ENCODE assay signal across 12 cellular contexts in the genomic region with DNA sequence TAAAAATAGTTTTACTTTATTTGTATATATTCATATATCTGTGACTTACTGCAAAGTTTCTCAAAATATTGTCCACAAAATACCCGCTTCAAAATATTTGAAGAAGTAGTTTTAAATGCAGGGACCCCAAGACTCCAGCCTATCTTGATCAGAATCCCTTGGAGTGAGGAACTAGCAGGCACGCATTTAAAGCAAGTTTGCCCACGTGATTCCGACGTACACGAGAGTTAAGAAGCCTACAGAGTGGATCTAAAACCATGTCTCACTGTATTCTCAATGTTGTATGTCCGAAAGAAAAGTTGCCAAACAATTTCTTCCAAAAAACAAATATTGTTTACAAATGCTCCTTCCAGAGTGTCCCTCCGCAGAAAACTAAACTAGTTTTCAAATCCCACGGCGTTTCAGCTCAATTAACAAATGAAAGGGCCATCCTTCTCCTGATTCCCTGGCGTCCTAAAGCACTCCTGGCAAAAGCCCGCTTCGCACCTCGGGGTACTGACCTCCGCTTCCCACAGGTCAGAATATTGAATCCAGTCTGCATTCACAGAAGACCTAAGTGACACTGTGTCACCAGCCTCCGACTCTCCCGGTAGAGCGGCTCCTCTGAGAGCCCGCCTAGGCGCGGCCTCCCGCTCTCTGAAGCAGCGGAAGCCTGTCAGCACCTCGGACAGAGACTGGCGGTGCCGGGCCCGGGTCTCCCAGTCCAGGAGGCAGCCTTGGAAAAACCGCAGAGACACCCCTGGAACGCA. TPM values are rescaled to one million over a fixed set of nuclear protein-coding genes. Genes with fewer than 3 reads are reported as not detected.
DNase-seq lines count a peak whose midpoint lies in the region; ATAC-seq, FAIRE-seq and TF ChIP-seq lines count a peak whose summit lies in the region.
"Had no signal": no experiment of that assay in that cellular context is flagged by ENCODE, and none has a peak within 500 bp of the region (broad histone marks: within the 10 kb centered on the region; RNA-seq: fewer than 3 reads in every experiment).

No MANE protein-coding gene starts in this region.

- no peaks in the 10 kb centered on the region for H3K4me1 ChIP-seq in GM23248 (ENCODE audit: insufficient read depth)
- no peaks in the 10 kb centered on the region for H3K4me1 ChIP-seq in PC-3 (ENCODE audit: insufficient read depth, low read length)

- H3K9me2 ChIP-seq in GM23248 (ENCODE audit: insufficient read depth) = no peaks in the 10 kb centered on the region
- no peaks in the 10 kb centered on the region for H3K9me2 ChIP-seq in PC-3 (replicated peaks; ENCODE audit: low read length)

- no peak for FAIRE-seq in HTR-8/SVneo (lab: Jason Lieb, UNC)

- H3K27ac ChIP-seq in GM23248 (no peak overlapping the region), PC-3 (ENCODE audit: low read length) (no peak overlapping the region)

- no peaks in the 10 kb centered on the region for H3K9me3 Mint-ChIP-seq in osteocyte (ENCODE audit: unreplicated experiment)
- H3K9me3 Mint-ChIP-seq: activated naive CD4-positive, alpha-beta T cell treated with anti-CD3 and anti-CD28 coated beads, Interleukin-2, amount 50 U/mL, for 24 hours had no signal

- H2AFZ ChIP-seq in GM23248 (no peak overlapping the region), PC-3 (ENCODE audit: low read length) (no peak overlapping the region)

- intact Hi-C loops in PC-3 (cut with micrococcal nuclease) (no loop called here), left cardiac atrium (cut with DNase I) (loop anchor here in 1 of 2 donors (10.0 kb wide), 1 partner anchor 93 kb away; the partner anchor contains the start of gene GABRA5), sciatic nerve (cut with DNase I) (no loop called here)

- peaks cover 8% of the 10 kb centered on the region for H3K4me1 Mint-ChIP-seq in osteocyte (ENCODE audit: unreplicated experiment)
- H3K4me1 Mint-ChIP-seq: activated naive CD4-positive, alpha-beta T cell treated with anti-CD3 and anti-CD28 coated beads, Interleukin-2, amount 50 U/mL, for 24 hours had no signal

- WGBS in GM23248 (ENCODE audit: low coverage in 1 of 2, low lambda C conversion rate in 2 of 2, missing lambda C conversion rate in 2 of 2), 2 experiments = 5 to 6% methylated on average over 29 of the region's 29 CpGs

- no peaks in the 10 kb centered on the region for H3K36me3 Mint-ChIP-seq in osteocyte (ENCODE audit: unreplicated experiment)

- peak overlapping the region; percentile 68 for H3K4me3 Mint-ChIP-seq in osteocyte (ENCODE audit: unreplicated experiment)
- H3K4me3 Mint-ChIP-seq: activated naive CD4-positive, alpha-beta T cell treated with anti-CD3 and anti-CD28 coated beads, Interleukin-2, amount 50 U/mL, for 24 hours had no signal

- no peak overlapping the region for H3K4me2 ChIP-seq in GM23248 (ENCODE audit: unreplicated experiment)
- no peak overlapping the region for H3K4me2 ChIP-seq in PC-3 (ENCODE audit: low read length)

- H3K36me3 ChIP-seq in GM23248 (ENCODE audit: low read depth) (no peaks in the 10 kb centered on the region), PC-3 (ENCODE audit: low read depth, low read length) (no peaks in the 10 kb centered on the region)

- in situ Hi-C loops in GM23248 (cut with MboI) = no loop called here

- peaks cover 52% of the 10 kb centered on the region for H3K27me3 Mint-ChIP-seq in osteocyte (ENCODE audit: unreplicated experiment)

- no peak overlapping the region for H3K27ac Mint-ChIP-seq in osteocyte (ENCODE audit: unreplicated experiment)
- H3K27ac Mint-ChIP-seq: activated naive CD4-positive, alpha-beta T cell treated with anti-CD3 and anti-CD28 coated beads, Interleukin-2, amount 50 U/mL, for 24 hours had no signal

- H3K9me3 ChIP-seq in GM23248 (ENCODE audit: low read depth) (no peaks in the 10 kb centered on the region), PC-3 (ENCODE audit: low read length) (0 out of 2 replicates have a peak, but pooled peaks cover 4% of the 10 kb centered on the region)

- no peak for ATAC-seq in PC-3
- ATAC-seq in left cardiac atrium = peak; percentile 73 to 80
- ATAC-seq in sciatic nerve = no peak
- ATAC-seq: esophagus mucosa had no signal

- H3K27me3 ChIP-seq in GM23248 (replicated peaks; ENCODE audit: insufficient read depth) (peaks cover 24% of the 10 kb centered on the region), PC-3 (ENCODE audit: low read length) (peaks cover 34% of the 10 kb centered on the region)

- H3F3A ChIP-seq in GM23248 (ENCODE audit: insufficient read depth) = no peaks in the 10 kb centered on the region
- H3F3A ChIP-seq in PC-3 (ENCODE audit: low read length, unreplicated experiment) = no peaks in the 10 kb centered on the region

- TF ChIP-seq CTCF in PC-3 (conservative IDR thresholded peaks at IDR 0.05; ENCODE audit: low read depth, low read length) (no peak), osteocyte (IDR thresholded peaks at IDR 0.05) (no peak)

- peak; percentile 8 for DNase-seq in GM23248
- DNase-seq in PC-3 = peak; percentile 13
- peak; percentile 57 for DNase-seq in left cardiac atrium
- no peak for DNase-seq in osteocyte (ENCODE audit: extremely low spot score, unreplicated experiment)
- DNase-seq in NCI-H1436 (lab: John Stamatoyannopoulos, UW) = no peak
- no peak for DNase-seq in sciatic nerve (ENCODE audit: low spot score)
- DNase-seq in HTR-8/SVneo (ENCODE audit: insufficient read length, low spot score) = no peak
- DNase-seq in ureter (ENCODE audit: low spot score) = no peak
- DNase-seq: DND-41, NCI-H345 had no signal

- H4K20me1 ChIP-seq in GM23248 (ENCODE audit: insufficient read depth) (no peaks in the 10 kb centered on the region), PC-3 (ENCODE audit: low read length) (no peaks in the 10 kb centered on the region)

- H3K4me3 ChIP-seq in GM23248 (no peak overlapping the region), PC-3 (ENCODE audit: low read length) (no peak overlapping the region)

- H3K79me2 ChIP-seq in GM23248 (ENCODE audit: insufficient read depth) (no peaks in the 10 kb centered on the region), PC-3 (ENCODE audit: low read length) (no peaks in the 10 kb centered on the region)

- BruUV-seq in PC-3 (replicated peaks; lab: Mats Ljungman, UMichigan) = no TSS peak

- CTCF ChIA-PET in PC-3 (lab: Charles Lee) = no interaction called here

- no peak overlapping the region for H3K9ac ChIP-seq in GM23248
- H3K9ac ChIP-seq in PC-3 (ENCODE audit: low read length) = no peak overlapping the region

- POLR2A ChIA-PET in PC-3 (lab: Charles Lee; ENCODE audit: unreplicated experiment) = no interaction called here

RNA-seq across cellular contexts. Expression of gene GABRB3, which starts 1.5 kb away (rescaled TPM):
- total RNA-seq in GM23248 (2014; rRNA removed; shearing (Covaris generic)) = not detected in 2 replicates
- 0.04 and 0.15 TPM in 2 replicates for polyA plus RNA-seq in GM23248 (2016; fragmentation: Nextera tagmentation; extraction: Ambion mirVana)
- total RNA-seq in PC-3 (2014; rRNA removed) (4.5 and 6.1 TPM in 2 replicates), left cardiac atrium (10 to 100 TPM; 26.1 to 56.8 TPM), osteocyte (7.4 and 9.7 TPM in 2 replicates), sciatic nerve (4.5 TPM), ureter (8.3 TPM)

Comparison
In these comparisons a context has a peak if more than half of its experiments do, and no peak if none do; other contexts are left out.
1. DNase-seq: peak in GM23248 (single experiment), PC-3 (single experiment) and left cardiac atrium (single experiment); none in osteocyte (single experiment), NCI-H1436 (single experiment), sciatic nerve (single experiment), HTR-8/SVneo (single experiment) and ureter (single experiment).
2. ATAC-seq: peak in left cardiac atrium (2 of 2); none in PC-3 (single experiment) and sciatic nerve (single experiment).